Comparison of ENCODE assay signal across 7 cellular contexts in genomic region chr19:13195678-13196077, GRCh38. TPM values are rescaled to one million over a fixed set of nuclear protein-coding genes. Genes with fewer than 3 reads are reported as not detected.
A peak's percentile ranks its signal among the peaks of the same experiment; 100 is the strongest.
DNase-seq lines count a peak whose midpoint lies in the region; ATAC-seq and TF ChIP-seq lines count a peak whose summit lies in the region.

No MANE protein-coding gene starts in this region.

- 43% methylated on average over 11 of the region's 11 CpGs for WGBS in hepatocyte (ENCODE audit: low lambda C conversion rate, missing lambda C conversion rate)

- H3K4me1 ChIP-seq in hepatocyte (ENCODE audit: insufficient read depth) = peaks cover 4% of the 10 kb centered on the region

- no peak overlapping the region for H3K4me3 ChIP-seq in Jurkat, Clone E6-1 (ENCODE audit: low read length)
- H3K4me3 ChIP-seq in hepatocyte = no peak overlapping the region

- H3K9me3 ChIP-seq in hepatocyte (ENCODE audit: low read depth) = no peaks in the 10 kb centered on the region

- DNase-seq in Jurkat, Clone E6-1 (ENCODE audit: low read depth, low spot score) = peak; percentile 21
- DNase-seq in hepatocyte (ENCODE audit: low spot score) (peak; percentile 87), dedifferentiated amniotic fluid mesenchymal stem cell (ENCODE audit: extremely low spot score) (no peak), NCI-H2081 treated with DMSO at 0.1 percent for 48 hours (lab: John Stamatoyannopoulos, UW) (no peak)
- DNase-seq in stimulated activated CD8-positive, alpha-beta memory T cell treated with anti-CD3 and anti-CD28 coated beads, Interleukin-7, amount 100 ng/mL, for 4 hours (ENCODE audit: low read depth in 2 of 2) = peak; percentile 21 to 28

- H3K79me2 ChIP-seq in hepatocyte = no peaks in the 10 kb centered on the region

- TF ChIP-seq CTCF in hepatocyte (IDR thresholded peaks at IDR 0.05; ENCODE audit: poor library complexity) = peak; percentile 43

- H3K9me2 ChIP-seq in hepatocyte (replicated peaks; ENCODE audit: insufficient read depth) = no peaks in the 10 kb centered on the region

- H4K20me1 ChIP-seq in hepatocyte (ENCODE audit: insufficient read depth, poor library complexity, severe bottlenecking) = no peaks in the 10 kb centered on the region

- H3K4me2 ChIP-seq in hepatocyte = no peak overlapping the region

- peak; percentile 53 to 60 for ATAC-seq in activated CD4-positive, CD25-positive, alpha-beta regulatory T cell treated with anti-CD3 and anti-CD28 coated beads, Interleukin-2, amount 50 U/mL, for 24 hours
- ATAC-seq in HG02884 (IDR thresholded peaks at IDR 0.05; ENCODE audit: unreplicated experiment) = no peak

- no peaks in the 10 kb centered on the region for H3K27me3 ChIP-seq in hepatocyte

- H2AFZ ChIP-seq in hepatocyte = no peak overlapping the region

- peak overlapping the region; percentile 40 for H3K27ac ChIP-seq in hepatocyte

- H3K36me3 ChIP-seq in hepatocyte (replicated peaks; ENCODE audit: insufficient read depth, low read depth) = no peaks in the 10 kb centered on the region

RNA-seq across cellular contexts. Expression of gene IER2, which starts 45.5 kb away (rescaled TPM):
- 52.0 TPM for polyA plus RNA-seq in Jurkat, Clone E6-1 (2012; ENCODE audit: insufficient read depth, insufficient read length)
- 64.2 and 101 TPM in 2 replicates for total RNA-seq in hepatocyte
- polyA plus RNA-seq in hepatocyte = 325 and 369 TPM in 2 replicates

RNA-seq across cellular contexts. Expression of gene STX10, which starts 45.5 kb away (rescaled TPM):
- polyA plus RNA-seq in Jurkat, Clone E6-1 (2012; ENCODE audit: insufficient read depth, insufficient read length) = 137 TPM
- 63.4 and 66.5 TPM in 2 replicates for total RNA-seq in hepatocyte
- 82.2 and 106 TPM in 2 replicates for polyA plus RNA-seq in hepatocyte

Comparison
In these comparisons a context has a peak if more than half of its experiments do, and no peak if none do; other contexts are left out.
1. DNase-seq: peak in Jurkat, Clone E6-1 (single experiment), hepatocyte (single experiment) and stimulated activated CD8-positive, alpha-beta memory T cell treated with anti-CD3 and anti-CD28 coated beads, Interleukin-7, amount 100 ng/mL, for 4 hours (2 of 2); none in dedifferentiated amniotic fluid mesenchymal stem cell (single experiment) and NCI-H2081 treated with DMSO at 0.1 percent for 48 hours (single experiment).